7 cellular contexts compared by ENCODE assay signal in genomic region chr2:12702661-12703121, GRCh38. TPM values are rescaled to one million over a fixed set of nuclear protein-coding genes. Genes with fewer than 3 reads are reported as not detected.
DNase-seq lines count a peak whose midpoint lies in the region; ATAC-seq, FAIRE-seq and TF ChIP-seq lines count a peak whose summit lies in the region.

No MANE protein-coding gene starts in this region.

- intact Hi-C loops in HCT116 (cut with micrococcal nuclease) (no loop called here), PC-9 (cut with micrococcal nuclease; ENCODE audit: unreplicated experiment) (no loop called here), esophagus muscularis mucosa (cut with DNase I) (no loop called here), pancreas (cut with DNase I) (no loop called here)

- H3F3A ChIP-seq in PC-9 (ENCODE audit: insufficient read depth, low read depth) = peaks cover 29% of the 10 kb centered on the region

- no peak for TF ChIP-seq POLR2A in HCT116 (IDR thresholded peaks at IDR 0.05; ENCODE audit: borderline replicate concordance, extremely low read depth, insufficient read depth, insufficient read length)
- TF ChIP-seq POLR2A in esophagus muscularis mucosa (IDR thresholded peaks at IDR 0.05; ENCODE audit: low read depth) = no peak

- POLR2A ChIA-PET in HCT116 (lab: Charles Lee) (no interaction called here), PC-9 (lab: Charles Lee; ENCODE audit: unreplicated experiment) (interaction anchor here (0.6 kb wide), 2 partner anchors 13 to 18 kb away, joined by 3 read pairs; no protein-coding TSS in a partner anchor)

- no peak for TF ChIP-seq RAD21 in HCT116 (IDR thresholded peaks at IDR 0.05; ENCODE audit: low read depth)

- ATAC-seq in HCT116 (no peak), pancreas (peak in 3 of 4 donors; percentile 81 to 88 (median 85)), GM18520 (IDR thresholded peaks at IDR 0.05; ENCODE audit: unreplicated experiment) (no peak), HG03571 (IDR thresholded peaks at IDR 0.05; ENCODE audit: unreplicated experiment) (no peak)
- ATAC-seq in activated CD8-positive, alpha-beta memory T cell treated with anti-CD3 and anti-CD28 coated beads, Interleukin-2, amount 10 ng/mL, durations not matched to agents 7 days and 5 days = no peak

- no peak overlapping the region for H3K27ac ChIP-seq in HCT116 (ENCODE audit: low read depth, low read length)
- H3K27ac ChIP-seq in PC-9 = peak overlapping the region; percentile 85
- H3K27ac ChIP-seq in esophagus muscularis mucosa (replicated peaks in 1 of 4) = no peak overlapping the region
- peak overlapping the region in 2 of 4 donors; percentile 24 to 26 for H3K27ac ChIP-seq in pancreas

- peaks cover 26% of the 10 kb centered on the region for H3K27me3 Mint-ChIP-seq in activated CD8-positive, alpha-beta memory T cell treated with anti-CD3 and anti-CD28 coated beads, Interleukin-2, amount 10 ng/mL, durations not matched to agents 7 days and 5 days

- H3K4me1 ChIP-seq in HCT116 (ENCODE audit: control insufficient read depth in 1 of 2, insufficient read depth in 2 of 2, low read length in 2 of 2) (0 out of 4 replicates have a peak, but pooled peaks cover 0 to 3% of the 10 kb centered on the region in 2 experiments), PC-9 (replicated peaks; ENCODE audit: insufficient read depth) (peaks cover 42% of the 10 kb centered on the region), esophagus muscularis mucosa (peaks cover 0 to 25% (median 19%) of the 10 kb centered on the region in 4 donors), pancreas (peaks cover 0 to 27% (median 0%) of the 10 kb centered on the region in 3 donors)

- no peak overlapping the region for H3K4me3 Mint-ChIP-seq in activated CD8-positive, alpha-beta memory T cell treated with anti-CD3 and anti-CD28 coated beads, Interleukin-2, amount 10 ng/mL, durations not matched to agents 7 days and 5 days

- RAD21 ChIA-PET in HCT116 (lab: Charles Lee; ENCODE audit: low non-redundant PET in 1 of 2, low total read pairs in 2 of 2, uncharacterized antibody in 2 of 2, unreplicated experiment in 2 of 2) = no interaction called here

- H3K4me2 ChIP-seq in HCT116 (ENCODE audit: low read length) = no peak overlapping the region
- H3K4me2 ChIP-seq in PC-9 = peak overlapping the region; percentile 42

- DNase-seq in HCT116 (ENCODE audit: low read depth, low spot score) (no peak), PC-9 (peak; percentile 30 to 89), esophagus muscularis mucosa (ENCODE audit: extremely low spot score) (peak; percentile 47), pancreas (peak in 2 of 6 donors; percentile 45 to 55)
- DNase-seq in activated CD8-positive, alpha-beta memory T cell treated with anti-CD3 and anti-CD28 coated beads, Interleukin-2, amount 10 ng/mL, durations not matched to agents 7 days and 5 days = no peak

- CTCF ChIA-PET in HCT116 (lab: Charles Lee) (interaction anchor here (1.5 kb wide), 1 partner anchor 14 kb away, joined by 4 read pairs; the partner anchor contains the start of gene TRIB2), PC-9 (lab: Charles Lee) (no interaction called here)
- CTCF ChIA-PET in activated CD8-positive, alpha-beta memory T cell treated with anti-CD3 and anti-CD28 coated beads, Interleukin-2, amount 10 ng/mL, durations not matched to agents 7 days and 5 days (lab: Charles Lee) = interaction anchor here (1.4 kb wide), 3 partner anchors 13 to 228 kb away, joined by 3 to 8 read pairs (median 3); partner anchors contain the start of gene TRIB2

- H3K9me2 ChIP-seq in HCT116 (ENCODE audit: insufficient read depth) (no peaks in the 10 kb centered on the region), PC-9 (ENCODE audit: insufficient read depth) (no peaks in the 10 kb centered on the region)

- no peak for TF ChIP-seq EP300 in esophagus muscularis mucosa (IDR thresholded peaks at IDR 0.05)

- TF ChIP-seq CTCF in HCT116 (IDR thresholded peaks at IDR 0.05 in 2 of 3, conservative IDR thresholded peaks at IDR 0.05 in 1 of 3; ENCODE audit: borderline replicate concordance in 1 of 3, insufficient read depth in 1 of 3, low read depth in 2 of 3, low read length in 2 of 3) (no peak), PC-9 (conservative IDR thresholded peaks at IDR 0.05) (no peak), esophagus muscularis mucosa (IDR thresholded peaks at IDR 0.05) (no peak), pancreas (IDR thresholded peaks at IDR 0.05) (no peak)

- peaks cover 8% of the 10 kb centered on the region for H3K36me3 Mint-ChIP-seq in activated CD8-positive, alpha-beta memory T cell treated with anti-CD3 and anti-CD28 coated beads, Interleukin-2, amount 10 ng/mL, durations not matched to agents 7 days and 5 days

- no peaks in the 10 kb centered on the region for H3K9me3 ChIP-seq in HCT116 (ENCODE audit: control insufficient read depth in 1 of 2, insufficient read depth in 1 of 2, low read depth in 1 of 2, low read length in 2 of 2)
- H3K9me3 ChIP-seq in PC-9 (ENCODE audit: insufficient read depth, low read depth) = peaks cover 19% of the 10 kb centered on the region; the same call in 1 of the 2 replicates
- peaks cover 0 to 4% (median 0%) of the 10 kb centered on the region in 4 donors for H3K9me3 ChIP-seq in esophagus muscularis mucosa
- H3K9me3 ChIP-seq in pancreas = no peaks in the 10 kb centered on the region

- H3K79me2 ChIP-seq in HCT116 (ENCODE audit: insufficient read depth, low read length) (no peaks in the 10 kb centered on the region), PC-9 (ENCODE audit: low read depth) (no peaks in the 10 kb centered on the region)

- no peaks in the 10 kb centered on the region for H3K36me3 ChIP-seq in HCT116 (ENCODE audit: control insufficient read depth in 1 of 2, insufficient read depth in 2 of 2, low read length in 2 of 2)
- H3K36me3 ChIP-seq in PC-9 (ENCODE audit: low read depth) = no peaks in the 10 kb centered on the region
- no peaks in the 10 kb centered on the region for H3K36me3 ChIP-seq in esophagus muscularis mucosa
- no peaks in the 10 kb centered on the region for H3K36me3 ChIP-seq in pancreas

- H3K4me3 ChIP-seq in HCT116 (replicated peaks in 1 of 2; ENCODE audit: low read depth in 1 of 2, low read length in 2 of 2) (no peak overlapping the region), PC-9 (no peak overlapping the region), esophagus muscularis mucosa (no peak overlapping the region), pancreas (no peak overlapping the region)

- H3K9ac ChIP-seq in HCT116 (ENCODE audit: low read length) = no peak overlapping the region

- H3K4me1 Mint-ChIP-seq in activated CD8-positive, alpha-beta memory T cell treated with anti-CD3 and anti-CD28 coated beads, Interleukin-2, amount 10 ng/mL, durations not matched to agents 7 days and 5 days = peaks cover 16% of the 10 kb centered on the region

- H3K27ac Mint-ChIP-seq in activated CD8-positive, alpha-beta memory T cell treated with anti-CD3 and anti-CD28 coated beads, Interleukin-2, amount 10 ng/mL, durations not matched to agents 7 days and 5 days = no peak overlapping the region

- 70% methylated on average over 3 of the region's 3 CpGs for WGBS in esophagus muscularis mucosa
- 69 to 73% methylated on average over 3 of the region's 3 CpGs for WGBS in pancreas, 2 donors

- H2AFZ ChIP-seq in HCT116 (ENCODE audit: low read depth, low read length, poor library complexity, severe bottlenecking) = no peak overlapping the region
- H2AFZ ChIP-seq in PC-9 = no peak overlapping the region

- FAIRE-seq in pancreas (lab: Jason Lieb, UNC) = no peak

- no TSS peak for BruUV-seq in HCT116 (replicated peaks; lab: Mats Ljungman, UMichigan)
- BruUV-seq in PC-9 (replicated peaks; lab: Mats Ljungman, UMichigan) = no TSS peak

- no peaks in the 10 kb centered on the region for H3K27me3 ChIP-seq in HCT116 (ENCODE audit: insufficient read depth, low read length)
- no peaks in the 10 kb centered on the region for H3K27me3 ChIP-seq in PC-9 (ENCODE audit: insufficient read depth, low read depth)
- H3K27me3 ChIP-seq in esophagus muscularis mucosa = no peaks in the 10 kb centered on the region
- H3K27me3 ChIP-seq in pancreas = no peaks in the 10 kb centered on the region

- H4K20me1 ChIP-seq in HCT116 (ENCODE audit: insufficient read depth) (no peaks in the 10 kb centered on the region), PC-9 (ENCODE audit: insufficient read depth) (no peaks in the 10 kb centered on the region)

- peaks cover 10% of the 10 kb centered on the region for H3K9me3 Mint-ChIP-seq in activated CD8-positive, alpha-beta memory T cell treated with anti-CD3 and anti-CD28 coated beads, Interleukin-2, amount 10 ng/mL, durations not matched to agents 7 days and 5 days (ENCODE audit: low read depth)

TF ChIP-seq in HCT116, 20 proteins besides CTCF, POLR2A, EP300 and RAD21 (continues in another document):
- no peak for TF ChIP-seq MAX (IDR thresholded peaks at IDR 0.05)
- TF ChIP-seq ZBTB33 (IDR thresholded peaks at IDR 0.05; ENCODE audit: extremely low read depth, insufficient replicate concordance, low read length) = no peak
- TF ChIP-seq JUND (IDR thresholded peaks at IDR 0.05) = no peak

RNA-seq across cellular contexts. Expression of gene TRIB2, which starts 14.0 kb away (rescaled TPM):
- total RNA-seq in HCT116 (2021; ENCODE audit: unreplicated experiment) = 12.4 TPM
- 10.9 and 11.7 TPM in 2 replicates for polyA plus RNA-seq in HCT116 (2012)
- total RNA-seq in PC-9 (2021) = 18.9 and 20.2 TPM in 2 replicates
- 10 to 100 TPM; 31.5 to 52.3 (median 39.2) TPM for total RNA-seq in esophagus muscularis mucosa
- 10 to 100 TPM in 3 of 6 donors, 1 to 10 TPM in 3; 4.0 to 66.9 (median 8.9) TPM for total RNA-seq in pancreas
- 10 to 100 TPM; 20.8 to 21.2 TPM for polyA plus RNA-seq in pancreas
- total RNA-seq in activated CD8-positive, alpha-beta memory T cell treated with anti-CD3 and anti-CD28 coated beads, Interleukin-2, amount 10 ng/mL, durations not matched to agents 7 days and 5 days = 10 to 100 TPM; 14.3 to 28.5 TPM

Comparison
In these comparisons a context has a peak if more than half of its experiments do, and no peak if none do; other contexts are left out.
1. ATAC-seq: peak in pancreas (3 of 4); none in HCT116 (single experiment), GM18520 (single experiment), activated CD8-positive, alpha-beta memory T cell treated with anti-CD3 and anti-CD28 coated beads, Interleukin-2, amount 10 ng/mL, durations not matched to agents 7 days and 5 days (single experiment) and HG03571 (single experiment).
2. DNase-seq: peak in PC-9 (2 of 2) and esophagus muscularis mucosa (single experiment); none in HCT116 (single experiment) and activated CD8-positive, alpha-beta memory T cell treated with anti-CD3 and anti-CD28 coated beads, Interleukin-2, amount 10 ng/mL, durations not matched to agents 7 days and 5 days (single experiment).